Comparison of ENCODE assay signal across 13 cellular contexts in genomic region chr3:64104691-64105101, GRCh38.
DNase-seq lines count a peak whose midpoint lies in the region; ATAC-seq and TF ChIP-seq lines count a peak whose summit lies in the region.
"Had no signal": no experiment of that assay in that cellular context is flagged by ENCODE, and none has a peak within 500 bp of the region (broad histone marks: within the 10 kb centered on the region; RNA-seq: fewer than 3 reads in every experiment).

No MANE protein-coding gene starts in this region.

- peak; percentile 95 for DNase-seq in COLO829 (ENCODE audit: low spot score)
- peak; percentile 69 for DNase-seq in RWPE1 (ENCODE audit: low spot score)
- DNase-seq in glomerular visceral epithelial cell (ENCODE audit: extremely low spot score), result peak; percentile 57
- DNase-seq in HuH-7 (ENCODE audit: low spot score), result no peak
- no peak for DNase-seq in GDM1 (lab: John Stamatoyannopoulos, UW)
- DNase-seq in esophagus squamous epithelium (lab: John Stamatoyannopoulos, UW), result no peak
- DNase-seq in stimulated activated CD4-positive, alpha-beta T cell treated with anti-CD3 and anti-CD28 coated beads, Interleukin-4, amount 100 ng/mL, for 4 hours, result no peak
- DNase-seq: activated CD4-positive, alpha-beta T cell treated with anti-CD3 and anti-CD28 coated beads for 36 hours; NCI-H1105; NCI-H748 treated with DMSO at 0.1 percent for 48 hours; psoas muscle had no signal

- TF ChIP-seq CTCF in RWPE1 (conservative IDR thresholded peaks at IDR 0.05; ENCODE audit: low read depth), result no peak
- no peak for TF ChIP-seq CTCF in esophagus squamous epithelium (IDR thresholded peaks at IDR 0.05)

- peaks cover 0 to 12% (median 0%) of the 10 kb centered on the region in 3 donors for H3K4me1 ChIP-seq in esophagus squamous epithelium
- H3K4me1 ChIP-seq: psoas muscle had no signal

- peaks cover 0 to 3% (median 1%) of the 10 kb centered on the region in 3 donors for H3K36me3 ChIP-seq in esophagus squamous epithelium
- H3K36me3 ChIP-seq: cardiac muscle cell had no signal

- H3K27me3 ChIP-seq in esophagus squamous epithelium, result no peaks in the 10 kb centered on the region
- H3K27me3 ChIP-seq: cardiac muscle cell had no signal

- TF ChIP-seq POLR2A in esophagus squamous epithelium (IDR thresholded peaks at IDR 0.05), result no peak

- intact Hi-C loops in esophagus squamous epithelium (cut with DNase I), result no loop called here

- 29 to 52% methylated on average over 3 of the region's 3 CpGs for WGBS in esophagus squamous epithelium, 2 donors

- H3K27ac ChIP-seq in RWPE1 (no peak overlapping the region), esophagus squamous epithelium (no peak overlapping the region)
- H3K27ac ChIP-seq: cardiac muscle cell, psoas muscle had no signal

- ATAC-seq in HG02852 (IDR thresholded peaks at IDR 0.05; ENCODE audit: unreplicated experiment), result peak; percentile 52
- ATAC-seq: activated CD4-positive, alpha-beta T cell treated with anti-CD3 and anti-CD28 coated beads for 36 hours; psoas muscle had no signal

- CTCF ChIA-PET in RWPE1 (lab: Yijun Ruan, JAX), result no interaction called here

- POLR2A ChIA-PET in RWPE1 (lab: Yijun Ruan, JAX; ENCODE audit: low non-redundant PET), result interaction anchor here (1.1 kb wide), 1 partner anchor 13 kb away, joined by 3 read pairs; no protein-coding TSS in a partner anchor

- H3K4me3 ChIP-seq in esophagus squamous epithelium, result no peak overlapping the region
- H3K4me3 ChIP-seq: cardiac muscle cell, psoas muscle had no signal

- H3K9me3 ChIP-seq in esophagus squamous epithelium, result no peaks in the 10 kb centered on the region
- H3K9me3 ChIP-seq: psoas muscle had no signal

Comparison
In these comparisons a context has a peak if more than half of its experiments do, and no peak if none do; other contexts are left out.
1. DNase-seq: peak in COLO829 (single experiment), RWPE1 (single experiment) and glomerular visceral epithelial cell (single experiment); none in HuH-7 (single experiment), GDM1 (single experiment), esophagus squamous epithelium (single experiment) and stimulated activated CD4-positive, alpha-beta T cell treated with anti-CD3 and anti-CD28 coated beads, Interleukin-4, amount 100 ng/mL, for 4 hours (0 of 2).